1 cellular context compared by ENCODE assay signal in the genomic region with DNA sequence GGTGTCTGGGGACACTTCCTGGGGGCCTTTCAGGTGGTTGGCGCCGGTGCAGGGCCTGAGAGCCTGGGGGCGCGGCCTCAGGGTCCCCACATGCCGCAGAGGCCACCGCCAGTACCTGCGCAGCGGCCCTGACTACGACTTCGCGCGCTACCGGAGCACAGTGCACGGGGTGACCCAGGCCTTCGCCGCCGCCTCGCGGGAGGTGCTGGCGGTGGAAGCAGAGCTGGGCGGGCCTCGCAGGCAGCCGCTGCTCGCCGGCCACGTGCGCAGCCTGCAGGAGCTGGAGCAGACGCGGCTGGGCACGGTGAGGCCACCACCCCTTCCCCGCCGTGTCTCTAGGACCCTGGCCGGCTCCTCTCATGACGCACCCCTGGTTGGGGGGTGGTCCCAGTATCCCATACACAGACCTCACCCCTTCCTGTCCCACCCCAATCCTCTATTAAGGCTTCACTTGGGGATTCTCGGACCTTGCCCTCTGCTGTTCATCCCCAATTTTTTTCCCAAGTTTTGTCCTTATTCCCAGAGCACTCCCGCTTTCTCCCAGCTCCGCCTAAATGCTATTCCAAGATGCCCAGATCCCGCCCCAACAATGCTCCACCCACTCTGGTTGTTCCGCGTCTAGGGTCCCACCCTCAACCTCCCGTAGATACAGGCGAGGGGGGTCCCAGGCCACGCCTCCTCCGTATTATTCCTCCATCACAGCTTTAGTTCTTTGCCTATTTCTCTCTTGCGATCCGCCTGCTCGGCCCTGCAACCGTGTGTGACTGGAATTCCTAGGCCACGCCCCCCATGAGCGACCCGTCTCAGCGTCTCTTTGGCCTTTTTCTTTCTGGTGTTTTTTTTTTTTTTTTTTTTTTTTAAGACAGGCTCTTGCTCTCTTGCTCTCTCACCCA.
TF ChIP-seq lines count a peak whose summit lies in the region.

No MANE protein-coding gene starts in this region.

TF ChIP-seq in HepG2, 621 proteins besides CTCF, POLR2A, EP300 and RAD21 (continued from another document and continues in another):
- TF ChIP-seq, protein P1, sequence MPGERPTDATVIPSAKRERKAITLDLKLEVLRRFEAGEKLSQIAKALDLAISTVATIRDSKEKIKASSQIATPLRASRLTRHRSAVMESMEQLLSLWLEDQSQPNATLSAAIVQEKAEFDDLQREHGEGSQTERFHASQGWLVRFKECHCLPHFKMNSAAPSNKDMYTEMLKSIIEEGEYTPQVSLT (CRISPR knock-in tag; IDR thresholded peaks at IDR 0.05; ENCODE audit: borderline replicate concordance, low read depth), result peak; percentile 52; the same call in 1 of the 2 replicates
- TF ChIP-seq ZBTB38 (CRISPR knock-in tag; IDR thresholded peaks at IDR 0.05) (peak; percentile 74; the same call in 1 of the 2 replicates), SUZ12 (IDR thresholded peaks at IDR 0.05; ENCODE audit: low read depth, low read length) (no peak), ISL2 (CRISPR knock-in tag; IDR thresholded peaks at IDR 0.05) (peak; percentile 59), EED (CRISPR knock-in tag; IDR thresholded peaks at IDR 0.05) (peak; percentile 93), ZNF883 (CRISPR knock-in tag; IDR thresholded peaks at IDR 0.05; ENCODE audit: not compliant biosample characterization) (peak; percentile 77), FOXA1 (IDR thresholded peaks at IDR 0.05) (no peak), FOXA1 (CRISPR knock-in tag; IDR thresholded peaks at IDR 0.05) (0 out of 2 replicates have a peak, but pooled peaks have one; percentile 44), ZBTB8A (CRISPR knock-in tag; IDR thresholded peaks at IDR 0.05; ENCODE audit: borderline replicate concordance, low read depth) (0 out of 2 replicates have a peak, but pooled peaks have one; percentile 7), ZNF564 (CRISPR knock-in tag; IDR thresholded peaks at IDR 0.05) (peak; percentile 93), PAX8 (CRISPR knock-in tag; IDR thresholded peaks at IDR 0.05; ENCODE audit: borderline replicate concordance) (peak; percentile 96; the same call in 1 of the 2 replicates), TEAD2 (CRISPR knock-in tag; IDR thresholded peaks at IDR 0.05) (peak; percentile 98), ATF7 (IDR thresholded peaks at IDR 0.05) (no peak), ATF7 (CRISPR knock-in tag; IDR thresholded peaks at IDR 0.05) (no peak; the same call in 1 of the 2 replicates), MXD4 (CRISPR knock-in tag; IDR thresholded peaks at IDR 0.05) (peak; percentile 94), ZIK1 (CRISPR knock-in tag; IDR thresholded peaks at IDR 0.05; ENCODE audit: borderline replicate concordance, low read depth) (peak; percentile 96), ZNF83 (CRISPR knock-in tag; IDR thresholded peaks at IDR 0.05; ENCODE audit: borderline replicate concordance) (peak; percentile 54; the same call in 1 of the 2 replicates), ZNF670 (CRISPR knock-in tag; IDR thresholded peaks at IDR 0.05; ENCODE audit: borderline replicate concordance) (no peak; the same call in 1 of the 2 replicates), FOXP1 (IDR thresholded peaks at IDR 0.05) (no peak), FOXP1 (CRISPR knock-in tag; IDR thresholded peaks at IDR 0.05) (no peak), ZNF17 (CRISPR knock-in tag; IDR thresholded peaks at IDR 0.05) (0 out of 2 replicates have a peak, but pooled peaks have one; percentile 36), ZNF44 (CRISPR knock-in tag; IDR thresholded peaks at IDR 0.05) (peak; percentile 66; the same call in 1 of the 2 replicates), MXI1 (IDR thresholded peaks at IDR 0.05; ENCODE audit: borderline replicate concordance, low read depth, low read length) (peak; percentile 94), MEIS1 (CRISPR knock-in tag; IDR thresholded peaks at IDR 0.05; ENCODE audit: borderline replicate concordance) (no peak; the same call in 1 of the 2 replicates), SPEN (CRISPR knock-in tag; IDR thresholded peaks at IDR 0.05; ENCODE audit: low read depth) (peak; percentile 85), KLF6 (CRISPR knock-in tag; IDR thresholded peaks at IDR 0.05) (no peak; the same call in 1 of the 2 replicates), ZNF792 (CRISPR knock-in tag; IDR thresholded peaks at IDR 0.05) (peak; percentile 76; the same call in 1 of the 2 replicates), FOXM1 (CRISPR knock-in tag; IDR thresholded peaks at IDR 0.05) (peak; percentile 31; the same call in 1 of the 2 replicates), IKZF1 (IDR thresholded peaks at IDR 0.05) (no peak)
- TF ChIP-seq, protein P2, sequence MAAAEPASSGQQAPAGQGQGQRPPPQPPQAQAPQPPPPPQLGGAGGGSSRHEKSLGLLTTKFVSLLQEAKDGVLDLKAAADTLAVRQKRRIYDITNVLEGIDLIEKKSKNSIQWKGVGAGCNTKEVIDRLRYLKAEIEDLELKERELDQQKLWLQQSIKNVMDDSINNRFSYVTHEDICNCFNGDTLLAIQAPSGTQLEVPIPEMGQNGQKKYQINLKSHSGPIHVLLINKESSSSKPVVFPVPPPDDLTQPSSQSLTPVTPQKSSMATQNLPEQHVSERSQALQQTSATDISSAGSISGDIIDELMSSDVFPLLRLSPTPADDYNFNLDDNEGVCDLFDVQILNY (CRISPR knock-in tag; conservative IDR thresholded peaks at IDR 0.05), result no peak
- TF ChIP-seq, protein P3, sequence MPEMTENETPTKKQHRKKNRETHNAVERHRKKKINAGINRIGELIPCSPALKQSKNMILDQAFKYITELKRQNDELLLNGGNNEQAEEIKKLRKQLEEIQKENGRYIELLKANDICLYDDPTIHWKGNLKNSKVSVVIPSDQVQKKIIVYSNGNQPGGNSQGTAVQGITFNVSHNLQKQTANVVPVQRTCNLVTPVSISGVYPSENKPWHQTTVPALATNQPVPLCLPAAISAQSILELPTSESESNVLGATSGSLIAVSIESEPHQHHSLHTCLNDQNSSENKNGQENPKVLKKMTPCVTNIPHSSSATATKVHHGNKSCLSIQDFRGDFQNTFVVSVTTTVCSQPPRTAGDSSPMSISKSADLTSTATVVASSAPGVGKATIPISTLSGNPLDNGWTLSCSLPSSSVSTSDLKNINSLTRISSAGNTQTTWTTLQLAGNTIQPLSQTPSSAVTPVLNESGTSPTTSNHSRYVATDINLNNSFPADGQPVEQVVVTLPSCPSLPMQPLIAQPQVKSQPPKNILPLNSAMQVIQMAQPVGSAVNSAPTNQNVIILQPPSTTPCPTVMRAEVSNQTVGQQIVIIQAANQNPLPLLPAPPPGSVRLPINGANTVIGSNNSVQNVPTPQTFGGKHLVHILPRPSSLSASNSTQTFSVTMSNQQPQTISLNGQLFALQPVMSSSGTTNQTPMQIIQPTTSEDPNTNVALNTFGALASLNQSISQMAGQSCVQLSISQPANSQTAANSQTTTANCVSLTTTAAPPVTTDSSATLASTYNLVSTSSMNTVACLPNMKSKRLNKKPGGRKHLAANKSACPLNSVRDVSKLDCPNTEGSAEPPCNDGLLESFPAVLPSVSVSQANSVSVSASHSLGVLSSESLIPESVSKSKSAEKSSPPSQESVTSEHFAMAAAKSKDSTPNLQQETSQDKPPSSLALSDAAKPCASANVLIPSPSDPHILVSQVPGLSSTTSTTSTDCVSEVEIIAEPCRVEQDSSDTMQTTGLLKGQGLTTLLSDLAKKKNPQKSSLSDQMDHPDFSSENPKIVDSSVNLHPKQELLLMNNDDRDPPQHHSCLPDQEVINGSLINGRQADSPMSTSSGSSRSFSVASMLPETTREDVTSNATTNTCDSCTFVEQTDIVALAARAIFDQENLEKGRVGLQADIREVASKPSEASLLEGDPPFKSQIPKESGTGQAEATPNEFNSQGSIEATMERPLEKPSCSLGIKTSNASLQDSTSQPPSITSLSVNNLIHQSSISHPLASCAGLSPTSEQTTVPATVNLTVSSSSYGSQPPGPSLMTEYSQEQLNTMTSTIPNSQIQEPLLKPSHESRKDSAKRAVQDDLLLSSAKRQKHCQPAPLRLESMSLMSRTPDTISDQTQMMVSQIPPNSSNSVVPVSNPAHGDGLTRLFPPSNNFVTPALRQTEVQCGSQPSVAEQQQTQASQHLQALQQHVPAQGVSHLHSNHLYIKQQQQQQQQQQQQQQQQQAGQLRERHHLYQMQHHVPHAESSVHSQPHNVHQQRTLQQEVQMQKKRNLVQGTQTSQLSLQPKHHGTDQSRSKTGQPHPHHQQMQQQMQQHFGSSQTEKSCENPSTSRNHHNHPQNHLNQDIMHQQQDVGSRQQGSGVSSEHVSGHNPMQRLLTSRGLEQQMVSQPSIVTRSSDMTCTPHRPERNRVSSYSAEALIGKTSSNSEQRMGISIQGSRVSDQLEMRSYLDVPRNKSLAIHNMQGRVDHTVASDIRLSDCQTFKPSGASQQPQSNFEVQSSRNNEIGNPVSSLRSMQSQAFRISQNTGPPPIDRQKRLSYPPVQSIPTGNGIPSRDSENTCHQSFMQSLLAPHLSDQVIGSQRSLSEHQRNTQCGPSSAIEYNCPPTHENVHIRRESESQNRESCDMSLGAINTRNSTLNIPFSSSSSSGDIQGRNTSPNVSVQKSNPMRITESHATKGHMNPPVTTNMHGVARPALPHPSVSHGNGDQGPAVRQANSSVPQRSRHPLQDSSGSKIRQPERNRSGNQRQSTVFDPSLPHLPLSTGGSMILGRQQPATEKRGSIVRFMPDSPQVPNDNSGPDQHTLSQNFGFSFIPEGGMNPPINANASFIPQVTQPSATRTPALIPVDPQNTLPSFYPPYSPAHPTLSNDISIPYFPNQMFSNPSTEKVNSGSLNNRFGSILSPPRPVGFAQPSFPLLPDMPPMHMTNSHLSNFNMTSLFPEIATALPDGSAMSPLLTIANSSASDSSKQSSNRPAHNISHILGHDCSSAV (CRISPR knock-in tag; IDR thresholded peaks at IDR 0.05; ENCODE audit: borderline replicate concordance), result 0 out of 2 replicates have a peak, but pooled peaks have one; percentile 14
- TF ChIP-seq, protein P4, sequence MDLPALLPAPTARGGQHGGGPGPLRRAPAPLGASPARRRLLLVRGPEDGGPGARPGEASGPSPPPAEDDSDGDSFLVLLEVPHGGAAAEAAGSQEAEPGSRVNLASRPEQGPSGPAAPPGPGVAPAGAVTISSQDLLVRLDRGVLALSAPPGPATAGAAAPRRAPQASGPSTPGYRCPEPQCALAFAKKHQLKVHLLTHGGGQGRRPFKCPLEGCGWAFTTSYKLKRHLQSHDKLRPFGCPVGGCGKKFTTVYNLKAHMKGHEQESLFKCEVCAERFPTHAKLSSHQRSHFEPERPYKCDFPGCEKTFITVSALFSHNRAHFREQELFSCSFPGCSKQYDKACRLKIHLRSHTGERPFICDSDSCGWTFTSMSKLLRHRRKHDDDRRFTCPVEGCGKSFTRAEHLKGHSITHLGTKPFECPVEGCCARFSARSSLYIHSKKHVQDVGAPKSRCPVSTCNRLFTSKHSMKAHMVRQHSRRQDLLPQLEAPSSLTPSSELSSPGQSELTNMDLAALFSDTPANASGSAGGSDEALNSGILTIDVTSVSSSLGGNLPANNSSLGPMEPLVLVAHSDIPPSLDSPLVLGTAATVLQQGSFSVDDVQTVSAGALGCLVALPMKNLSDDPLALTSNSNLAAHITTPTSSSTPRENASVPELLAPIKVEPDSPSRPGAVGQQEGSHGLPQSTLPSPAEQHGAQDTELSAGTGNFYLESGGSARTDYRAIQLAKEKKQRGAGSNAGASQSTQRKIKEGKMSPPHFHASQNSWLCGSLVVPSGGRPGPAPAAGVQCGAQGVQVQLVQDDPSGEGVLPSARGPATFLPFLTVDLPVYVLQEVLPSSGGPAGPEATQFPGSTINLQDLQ (CRISPR knock-in tag; IDR thresholded peaks at IDR 0.05), result peak; percentile 96
- TF ChIP-seq, protein P5, sequence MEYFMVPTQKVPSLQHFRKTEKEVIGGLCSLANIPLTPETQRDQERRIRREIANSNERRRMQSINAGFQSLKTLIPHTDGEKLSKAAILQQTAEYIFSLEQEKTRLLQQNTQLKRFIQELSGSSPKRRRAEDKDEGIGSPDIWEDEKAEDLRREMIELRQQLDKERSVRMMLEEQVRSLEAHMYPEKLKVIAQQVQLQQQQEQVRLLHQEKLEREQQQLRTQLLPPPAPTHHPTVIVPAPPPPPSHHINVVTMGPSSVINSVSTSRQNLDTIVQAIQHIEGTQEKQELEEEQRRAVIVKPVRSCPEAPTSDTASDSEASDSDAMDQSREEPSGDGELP (IDR thresholded peaks at IDR 0.05; ENCODE audit: borderline replicate concordance, low read depth), result peak; percentile 10; the same call in 1 of the 2 replicates
- TF ChIP-seq, protein P6, sequence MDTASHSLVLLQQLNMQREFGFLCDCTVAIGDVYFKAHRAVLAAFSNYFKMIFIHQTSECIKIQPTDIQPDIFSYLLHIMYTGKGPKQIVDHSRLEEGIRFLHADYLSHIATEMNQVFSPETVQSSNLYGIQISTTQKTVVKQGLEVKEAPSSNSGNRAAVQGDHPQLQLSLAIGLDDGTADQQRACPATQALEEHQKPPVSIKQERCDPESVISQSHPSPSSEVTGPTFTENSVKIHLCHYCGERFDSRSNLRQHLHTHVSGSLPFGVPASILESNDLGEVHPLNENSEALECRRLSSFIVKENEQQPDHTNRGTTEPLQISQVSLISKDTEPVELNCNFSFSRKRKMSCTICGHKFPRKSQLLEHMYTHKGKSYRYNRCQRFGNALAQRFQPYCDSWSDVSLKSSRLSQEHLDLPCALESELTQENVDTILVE (CRISPR knock-in tag; IDR thresholded peaks at IDR 0.05), result no peak
- TF ChIP-seq, protein P7, sequence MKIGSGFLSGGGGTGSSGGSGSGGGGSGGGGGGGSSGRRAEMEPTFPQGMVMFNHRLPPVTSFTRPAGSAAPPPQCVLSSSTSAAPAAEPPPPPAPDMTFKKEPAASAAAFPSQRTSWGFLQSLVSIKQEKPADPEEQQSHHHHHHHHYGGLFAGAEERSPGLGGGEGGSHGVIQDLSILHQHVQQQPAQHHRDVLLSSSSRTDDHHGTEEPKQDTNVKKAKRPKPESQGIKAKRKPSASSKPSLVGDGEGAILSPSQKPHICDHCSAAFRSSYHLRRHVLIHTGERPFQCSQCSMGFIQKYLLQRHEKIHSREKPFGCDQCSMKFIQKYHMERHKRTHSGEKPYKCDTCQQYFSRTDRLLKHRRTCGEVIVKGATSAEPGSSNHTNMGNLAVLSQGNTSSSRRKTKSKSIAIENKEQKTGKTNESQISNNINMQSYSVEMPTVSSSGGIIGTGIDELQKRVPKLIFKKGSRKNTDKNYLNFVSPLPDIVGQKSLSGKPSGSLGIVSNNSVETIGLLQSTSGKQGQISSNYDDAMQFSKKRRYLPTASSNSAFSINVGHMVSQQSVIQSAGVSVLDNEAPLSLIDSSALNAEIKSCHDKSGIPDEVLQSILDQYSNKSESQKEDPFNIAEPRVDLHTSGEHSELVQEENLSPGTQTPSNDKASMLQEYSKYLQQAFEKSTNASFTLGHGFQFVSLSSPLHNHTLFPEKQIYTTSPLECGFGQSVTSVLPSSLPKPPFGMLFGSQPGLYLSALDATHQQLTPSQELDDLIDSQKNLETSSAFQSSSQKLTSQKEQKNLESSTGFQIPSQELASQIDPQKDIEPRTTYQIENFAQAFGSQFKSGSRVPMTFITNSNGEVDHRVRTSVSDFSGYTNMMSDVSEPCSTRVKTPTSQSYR (CRISPR knock-in tag; IDR thresholded peaks at IDR 0.05; ENCODE audit: borderline replicate concordance), result peak; percentile 31; the same call in 1 of the 2 replicates
